In genomic region chr5:181221105-181221791, GRCh38 we compare ENCODE assay signal across 10 cellular contexts. TPM values are rescaled to one million over a fixed set of nuclear protein-coding genes. Genes with fewer than 3 reads are reported as not detected.
DNase-seq lines count a peak whose midpoint lies in the region; ATAC-seq, FAIRE-seq and TF ChIP-seq lines count a peak whose summit lies in the region.
"Had no signal": no experiment of that assay in that cellular context is flagged by ENCODE, and none has a peak within 500 bp of the region (broad histone marks: within the 10 kb centered on the region; RNA-seq: fewer than 3 reads in every experiment).

No MANE protein-coding gene starts in this region.

- TF ChIP-seq CTCF in AG04450 (IDR thresholded peaks at IDR 0.05; ENCODE audit: low read depth, low read length) (no peak), LNCaP clone FGC (IDR thresholded peaks at IDR 0.05; ENCODE audit: control insufficient read depth, extremely low read depth, insufficient read depth) (no peak), D721Med (IDR thresholded peaks at IDR 0.05; ENCODE audit: insufficient read depth, missing control alignments) (no peak)

- peak overlapping the region; percentile 22 to 99 (median 96) for H3K4me3 Mint-ChIP-seq in naive B cell

- CTCF ChIA-PET in AG04450 (lab: Charles Lee): no interaction called here

- peaks cover 0 to 10% (median 4%) of the 10 kb centered on the region in 3 donors for H3K27me3 Mint-ChIP-seq in naive B cell

- no peak for ATAC-seq in naive B cell (ENCODE audit: low read depth in 2 of 2)

- H3K27me3 ChIP-seq in AG04450 (ENCODE audit: control insufficient read depth, insufficient read depth, low read length): no peaks in the 10 kb centered on the region

- H3K9me3 Mint-ChIP-seq in naive B cell: peaks cover 0 to 18% (median 4%) of the 10 kb centered on the region in 7 donors

- POLR2A ChIA-PET in AG04450 (lab: Yijun Ruan, JAX): interaction anchor here (1.5 to 3.1 kb wide), 3 partner anchors 14 to 29 kb away, joined by 3 to 25 read pairs (median 12); no protein-coding TSS in a partner anchor

- H3K4me1 Mint-ChIP-seq in naive B cell: peaks cover 58 to 90% (median 67%) of the 10 kb centered on the region in 3 donors

- intact Hi-C loops in posterior cingulate gyrus (cut with DNase I): loop anchor here (5.0 kb wide), 1 partner anchor 359 kb away; the partner anchor contains the start of gene ZFP62

- DNase-seq in AG04450 (ENCODE audit: low read depth, low spot score) (no peak), LNCaP clone FGC (ENCODE audit: low read depth) (no peak), naive B cell (peak; percentile 11), posterior cingulate gyrus (no peak), HUDEP-2 (lab: John Stamatoyannopoulos, UW; ENCODE audit: unreplicated experiment in 76 of 76) (no peak), D721Med (ENCODE audit: insufficient read length, low spot score) (no peak), MV-4-11 (lab: John Stamatoyannopoulos, UW) (no peak)
- DNase-seq: GF-D8, NCI-H2029 treated with DMSO at 0.1 percent for 48 hours had no signal

- H3K27ac ChIP-seq in AG04450 (ENCODE audit: low read depth, low read length): no peak overlapping the region
- peak overlapping the region; percentile 23 for H3K27ac ChIP-seq in angular gyrus (ENCODE audit: low read depth, low read length)

- H3K27ac Mint-ChIP-seq in naive B cell: peak overlapping the region; percentile 97 to 100 (median 99)

- H3K36me3 Mint-ChIP-seq in naive B cell: no peaks in the 10 kb centered on the region

- H3K9me3 ChIP-seq in AG04450 (ENCODE audit: control insufficient read depth, insufficient read depth, low read length): no peaks in the 10 kb centered on the region; the same call in 1 of the 2 replicates

- H3K4me3 ChIP-seq in AG04450 (ENCODE audit: low read depth, low read length) (peak overlapping the region; percentile 22; the same call in 1 of the 2 replicates), LNCaP clone FGC (ENCODE audit: low read depth, low read length) (peak overlapping the region; percentile 90)

- FAIRE-seq in D721Med (lab: Jason Lieb, UNC): no peak

RNA-seq across cellular contexts. Expression of gene TRIM41, which starts 1.8 kb away (rescaled TPM):
- polyA plus RNA-seq in AG04450 (2011; rRNA removed) (11.5 and 12.3 TPM in 2 replicates), naive B cell (ENCODE audit: low read depth in 6 of 6) (1 to 10 TPM in 3 of 6 donors, under 1 TPM in 3; 0.40 to 1.6 (median 1.0) TPM)
- polyA minus RNA-seq in AG04450 (2011; rRNA and poly(A)+ RNA removed): 10.3 and 10.5 TPM in 2 replicates

RNA-seq across cellular contexts. Expression of gene TRIM7, which starts 16.3 kb away (rescaled TPM):
- polyA plus RNA-seq in AG04450 (2011; rRNA removed) (0.66 and 1.1 TPM in 2 replicates), naive B cell (ENCODE audit: low read depth in 6 of 6) (under 1 TPM in 3 of 6 donors, not detected in 3; 0.09 to 0.27 (median 0.24) TPM)
- 0.17 and 0.18 TPM in 2 replicates for polyA minus RNA-seq in AG04450 (2011; rRNA and poly(A)+ RNA removed)

RNA-seq across cellular contexts. Expression of gene RACK1, which starts 22.5 kb away (rescaled TPM):
- polyA plus RNA-seq in AG04450 (2011; rRNA removed) (4,422 and 6,028 TPM in 2 replicates), naive B cell (ENCODE audit: low read depth in 6 of 6) (1,000 to 10,000 TPM; 2,383 to 2,887 (median 2,526) TPM)
- 6,011 and 8,408 TPM in 2 replicates for polyA minus RNA-seq in AG04450 (2011; rRNA and poly(A)+ RNA removed)

RNA-seq across cellular contexts. Expression of gene TRIM52, which starts 39.7 kb away (rescaled TPM):
- 6.2 and 8.7 TPM in 2 replicates for polyA plus RNA-seq in AG04450 (2011; rRNA removed)
- 9.6 and 10.3 TPM in 2 replicates for polyA minus RNA-seq in AG04450 (2011; rRNA and poly(A)+ RNA removed)
- 10 to 100 TPM in 5 of 6 donors, 1 to 10 TPM in 1; 6.4 to 35.1 (median 27.7) TPM for polyA plus RNA-seq in naive B cell (ENCODE audit: low read depth in 6 of 6)
